Comparison of ENCODE assay signal across 17 cellular contexts in genomic region chr21:15781986-15782385, GRCh38.
"Had no signal": no experiment of that assay in that cellular context is flagged by ENCODE, and none has a peak within 500 bp of the region (broad histone marks: within the 10 kb centered on the region; RNA-seq: fewer than 3 reads in every experiment).

No MANE protein-coding gene starts in this region.

- H3K9me3 ChIP-seq: esophagus muscularis mucosa, gastrocnemius medialis, heart right ventricle, mucosa of descending colon, neutrophil, right atrium auricular region, uterus had no signal

- DNase-seq: effector memory CD8-positive, alpha-beta T cell; gastrocnemius medialis; heart right ventricle; hypothalamus; left ventricle myocardium superior; naive thymus-derived CD8-positive, alpha-beta T cell; small intestine; stimulated activated CD4-positive, alpha-beta T cell treated with anti-CD3 and anti-CD28 coated beads, Interleukin-2, amount 100 ng/mL, for 48 hours; stimulated activated naive CD4-positive, alpha-beta T cell treated with Interleukin-2 at 50 U/mL for 16 hours; uterus had no signal

- H3K27ac ChIP-seq: esophagus muscularis mucosa, gastrocnemius medialis, heart right ventricle, neutrophil, right atrium auricular region, uterus had no signal

- H3K36me3 ChIP-seq: uterus had no signal

- FAIRE-seq: endothelial cell of umbilical vein, islet of Langerhans, small intestine had no signal

- ATAC-seq: effector memory CD8-positive, alpha-beta T cell; gastrocnemius medialis; left ventricle myocardium superior; mucosa of descending colon; naive thymus-derived CD8-positive, alpha-beta T cell had no signal

- H3K4me3 ChIP-seq: esophagus muscularis mucosa, gastrocnemius medialis, heart right ventricle, lung, mucosa of descending colon, right atrium auricular region, uterus had no signal

- H3K27me3 ChIP-seq: esophagus muscularis mucosa, gastrocnemius medialis, heart right ventricle, neutrophil, right atrium auricular region, uterus had no signal

- H3K4me1 ChIP-seq: right atrium auricular region, uterus had no signal
